Comparison of ENCODE assay signal across 8 cellular contexts in the genomic region with DNA sequence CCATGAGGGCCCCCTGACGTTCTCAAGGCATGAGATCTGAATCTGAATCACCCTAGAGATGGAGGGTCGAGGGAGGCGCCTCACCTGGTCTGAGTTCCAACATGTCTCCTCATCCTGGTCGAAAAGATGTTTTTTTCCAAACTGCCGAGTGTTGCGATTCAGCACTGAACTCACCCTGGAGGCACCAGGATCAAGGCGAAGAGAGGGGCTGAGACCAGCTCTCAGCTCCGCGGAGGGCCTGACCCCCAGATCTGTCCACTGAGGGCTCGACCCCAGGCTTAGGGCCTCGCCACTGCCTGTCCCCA. TPM values are rescaled to one million over a fixed set of nuclear protein-coding genes. Genes with fewer than 3 reads are reported as not detected.
A peak's percentile ranks its signal among the peaks of the same experiment; 100 is the strongest.
DNase-seq lines count a peak whose midpoint lies in the region; ATAC-seq and TF ChIP-seq lines count a peak whose summit lies in the region.

No MANE protein-coding gene starts in this region.

- H3K36me3 Mint-ChIP-seq in CD4-positive, CD25-positive, alpha-beta regulatory T cell = peaks cover 9% of the 10 kb centered on the region
- peaks cover 19% of the 10 kb centered on the region for H3K36me3 Mint-ChIP-seq in mesothelial cell of epicardium

- H3K27ac Mint-ChIP-seq in CD4-positive, CD25-positive, alpha-beta regulatory T cell = peak overlapping the region; percentile 53 to 94 (median 92)
- peak overlapping the region; percentile 86 for H3K27ac Mint-ChIP-seq in mesothelial cell of epicardium

- no peaks in the 10 kb centered on the region for H3K27me3 ChIP-seq in CD4-positive, CD25-positive, alpha-beta regulatory T cell (ENCODE audit: control insufficient read depth, insufficient read depth, low read length)
- H3K27me3 ChIP-seq in body of pancreas = no peaks in the 10 kb centered on the region

- DNase-seq in CD4-positive, CD25-positive, alpha-beta regulatory T cell = no peak
- DNase-seq in body of pancreas (no peak), mesothelial cell of epicardium (ENCODE audit: low spot score in 2 of 2, unreplicated experiment in 2 of 2) (no peak), GM10266 (ENCODE audit: extremely low spot score) (no peak), HPDE6-E6E7 (ENCODE audit: extremely low spot score) (no peak), iPS-NIHi11 (ENCODE audit: low spot score) (no peak), CD1c-positive myeloid dendritic cell (ENCODE audit: extremely low spot score) (no peak)

- peaks cover 10% of the 10 kb centered on the region for H3K27me3 Mint-ChIP-seq in CD4-positive, CD25-positive, alpha-beta regulatory T cell
- peaks cover 26% of the 10 kb centered on the region for H3K27me3 Mint-ChIP-seq in mesothelial cell of epicardium (ENCODE audit: low read depth)

- no peak for TF ChIP-seq CTCF in body of pancreas (IDR thresholded peaks at IDR 0.05)
- TF ChIP-seq CTCF in mesothelial cell of epicardium (IDR thresholded peaks at IDR 0.05; ENCODE audit: unreplicated experiment) = no peak
- no peak for TF ChIP-seq CTCF in GM10266 (IDR thresholded peaks at IDR 0.05; ENCODE audit: control insufficient read depth, insufficient read depth, low read depth, missing control alignments)

- peak overlapping the region; percentile 77 for H3K27ac ChIP-seq in CD4-positive, CD25-positive, alpha-beta regulatory T cell (ENCODE audit: insufficient read depth, low read length, poor library complexity, severe bottlenecking)
- peak overlapping the region; percentile 64 to 82 (median 76) for H3K27ac ChIP-seq in body of pancreas

- H3K36me3 ChIP-seq in CD4-positive, CD25-positive, alpha-beta regulatory T cell (ENCODE audit: control insufficient read depth, insufficient read depth, low read length) = peaks cover 14% of the 10 kb centered on the region
- H3K36me3 ChIP-seq in body of pancreas (replicated peaks in 1 of 2; ENCODE audit: insufficient read depth in 1 of 2, low read depth in 2 of 2) = peaks cover 3 to 7% of the 10 kb centered on the region in 2 donors

- peak overlapping the region; percentile 75 for H3K4me3 ChIP-seq in CD4-positive, CD25-positive, alpha-beta regulatory T cell (ENCODE audit: low read depth, low read length)
- peak overlapping the region; percentile 48 to 74 for H3K4me3 ChIP-seq in body of pancreas

- H3K4me1 Mint-ChIP-seq in CD4-positive, CD25-positive, alpha-beta regulatory T cell = peaks cover 0 to 41% (median 18%) of the 10 kb centered on the region in 4 donors
- peaks cover 12% of the 10 kb centered on the region for H3K4me1 Mint-ChIP-seq in mesothelial cell of epicardium

- no peaks in the 10 kb centered on the region for H3K9me3 ChIP-seq in CD4-positive, CD25-positive, alpha-beta regulatory T cell (ENCODE audit: control insufficient read depth in 2 of 2, low read length in 2 of 2)
- H3K9me3 ChIP-seq in body of pancreas = no peaks in the 10 kb centered on the region

- H3K4me1 ChIP-seq in CD4-positive, CD25-positive, alpha-beta regulatory T cell (ENCODE audit: control insufficient read depth, insufficient read depth, low read length, poor library complexity, severe bottlenecking) = peaks cover 33% of the 10 kb centered on the region
- peaks cover 14% of the 10 kb centered on the region for H3K4me1 ChIP-seq in body of pancreas

- intact Hi-C loops in body of pancreas (cut with DNase I) = no loop called here

- no peak for ATAC-seq in CD4-positive, CD25-positive, alpha-beta regulatory T cell (ENCODE audit: low read depth in 2 of 2)
- ATAC-seq in HG03097 (IDR thresholded peaks at IDR 0.05; ENCODE audit: low FRiP score, unreplicated experiment) = peak; percentile 28
- ATAC-seq in body of pancreas = no peak

- 3 to 10% methylated on average over 8 to 11 of the region's 11 CpGs for WGBS in body of pancreas, 2 donors

- H3K9me3 Mint-ChIP-seq in CD4-positive, CD25-positive, alpha-beta regulatory T cell = no peaks in the 10 kb centered on the region
- no peaks in the 10 kb centered on the region for H3K9me3 Mint-ChIP-seq in mesothelial cell of epicardium

- peak overlapping the region; percentile 92 to 97 (median 96) for H3K4me3 Mint-ChIP-seq in CD4-positive, CD25-positive, alpha-beta regulatory T cell
- peak overlapping the region; percentile 79 for H3K4me3 Mint-ChIP-seq in mesothelial cell of epicardium

- no peak for TF ChIP-seq POLR2A in body of pancreas (IDR thresholded peaks at IDR 0.05)

RNA-seq across cellular contexts. Expression of gene NR2C2AP, which starts 0.6 kb away (rescaled TPM):
- total RNA-seq in CD4-positive, CD25-positive, alpha-beta regulatory T cell = 17.6 TPM
- polyA plus RNA-seq in CD4-positive, CD25-positive, alpha-beta regulatory T cell = 10 to 100 TPM; 20.6 to 31.2 (median 26.8) TPM
- total RNA-seq in body of pancreas (10 to 100 TPM; 13.8 to 16.1 TPM), mesothelial cell of epicardium (9.4 to 11.8 TPM (median 10.1 TPM) in 3 replicates)

RNA-seq across cellular contexts. Expression of gene NCAN, which starts 9.1 kb away (rescaled TPM):
- not detected for total RNA-seq in CD4-positive, CD25-positive, alpha-beta regulatory T cell
- polyA plus RNA-seq in CD4-positive, CD25-positive, alpha-beta regulatory T cell = not detected
- total RNA-seq in body of pancreas (not detected), mesothelial cell of epicardium (0.02 to 0.29 TPM (median 0.07 TPM) in 3 replicates)

RNA-seq across cellular contexts. Expression of gene RFXANK, which starts 10.6 kb away (rescaled TPM):
- total RNA-seq in CD4-positive, CD25-positive, alpha-beta regulatory T cell = 62.1 TPM
- polyA plus RNA-seq in CD4-positive, CD25-positive, alpha-beta regulatory T cell = 100 to 1,000 TPM in 1 of 4 donors, 10 to 100 TPM in 3; 59.1 to 103 (median 80.7) TPM
- 10 to 100 TPM; 16.1 to 43.8 TPM for total RNA-seq in body of pancreas
- total RNA-seq in mesothelial cell of epicardium = 90.4 to 93.6 TPM (median 92.0 TPM) in 3 replicates

RNA-seq across cellular contexts. Expression of gene BORCS8, which starts 10.7 kb away (rescaled TPM):
- 27.4 TPM for total RNA-seq in CD4-positive, CD25-positive, alpha-beta regulatory T cell
- polyA plus RNA-seq in CD4-positive, CD25-positive, alpha-beta regulatory T cell = 10 to 100 TPM; 20.1 to 28.4 (median 21.8) TPM
- 10 to 100 TPM in 1 of 2 donors, 1 to 10 TPM in 1; 5.4 to 25.4 TPM for total RNA-seq in body of pancreas
- 26.4 to 28.4 TPM (median 26.7 TPM) in 3 replicates for total RNA-seq in mesothelial cell of epicardium

RNA-seq across cellular contexts. Expression of gene MEF2B, which starts 32.6 kb away (rescaled TPM):
- total RNA-seq in CD4-positive, CD25-positive, alpha-beta regulatory T cell = 3.5 TPM
- under 1 TPM in 1 of 4 donors, not detected in 3; 0.30 TPM for polyA plus RNA-seq in CD4-positive, CD25-positive, alpha-beta regulatory T cell
- total RNA-seq in body of pancreas = not detected
- total RNA-seq in mesothelial cell of epicardium = 1.4 to 2.9 TPM (median 2.8 TPM) in 3 replicates
